1 cellular context compared by ENCODE assay signal in the genomic region with DNA sequence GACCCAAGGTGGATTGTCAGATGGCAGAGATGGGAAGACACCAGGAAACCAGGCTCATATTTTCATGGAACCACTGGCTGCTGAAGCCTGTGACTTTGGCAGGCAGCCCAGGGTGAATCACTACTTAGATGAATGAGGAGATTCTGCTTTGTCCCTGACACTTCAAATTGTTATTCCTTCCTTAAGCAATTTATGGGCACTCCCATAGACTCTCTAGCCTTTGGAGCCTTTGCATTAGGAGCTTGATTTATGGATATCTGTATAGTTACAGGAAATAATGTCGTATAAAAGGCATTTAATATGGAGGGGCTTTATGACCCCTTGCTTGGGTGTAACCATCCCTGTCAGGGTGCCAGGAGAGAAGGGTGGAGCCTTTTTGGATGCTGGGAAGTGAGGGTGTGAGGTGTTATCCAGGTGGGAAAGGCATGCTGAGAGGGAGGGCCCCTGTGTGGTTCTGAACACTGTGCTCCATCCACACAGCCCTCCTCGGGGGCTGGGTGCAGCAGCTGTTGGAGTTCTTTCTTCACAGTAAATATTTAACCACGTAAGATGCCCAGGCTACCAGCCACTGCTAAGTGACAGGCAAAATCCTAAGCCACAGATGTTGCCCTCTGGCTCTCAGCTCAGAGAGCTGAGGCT.
TF ChIP-seq lines count a peak whose summit lies in the region.

No MANE protein-coding gene starts in this region.

TF ChIP-seq in endothelial cell of umbilical vein, 7 proteins besides CTCF, POLR2A, EP300 and RAD21:
- no peak for TF ChIP-seq POLR2AphosphoS5 (IDR thresholded peaks at IDR 0.05; ENCODE audit: insufficient read depth, low read depth, low read length)
- no peak for TF ChIP-seq GATA2 (IDR thresholded peaks at IDR 0.05; ENCODE audit: insufficient read depth, insufficient read length, low read depth, low read length)
- peak; percentile 44 for TF ChIP-seq FOS (IDR thresholded peaks at IDR 0.05; ENCODE audit: borderline replicate concordance, insufficient read depth, low read length)
